8 cellular contexts compared by ENCODE assay signal in the genomic region with DNA sequence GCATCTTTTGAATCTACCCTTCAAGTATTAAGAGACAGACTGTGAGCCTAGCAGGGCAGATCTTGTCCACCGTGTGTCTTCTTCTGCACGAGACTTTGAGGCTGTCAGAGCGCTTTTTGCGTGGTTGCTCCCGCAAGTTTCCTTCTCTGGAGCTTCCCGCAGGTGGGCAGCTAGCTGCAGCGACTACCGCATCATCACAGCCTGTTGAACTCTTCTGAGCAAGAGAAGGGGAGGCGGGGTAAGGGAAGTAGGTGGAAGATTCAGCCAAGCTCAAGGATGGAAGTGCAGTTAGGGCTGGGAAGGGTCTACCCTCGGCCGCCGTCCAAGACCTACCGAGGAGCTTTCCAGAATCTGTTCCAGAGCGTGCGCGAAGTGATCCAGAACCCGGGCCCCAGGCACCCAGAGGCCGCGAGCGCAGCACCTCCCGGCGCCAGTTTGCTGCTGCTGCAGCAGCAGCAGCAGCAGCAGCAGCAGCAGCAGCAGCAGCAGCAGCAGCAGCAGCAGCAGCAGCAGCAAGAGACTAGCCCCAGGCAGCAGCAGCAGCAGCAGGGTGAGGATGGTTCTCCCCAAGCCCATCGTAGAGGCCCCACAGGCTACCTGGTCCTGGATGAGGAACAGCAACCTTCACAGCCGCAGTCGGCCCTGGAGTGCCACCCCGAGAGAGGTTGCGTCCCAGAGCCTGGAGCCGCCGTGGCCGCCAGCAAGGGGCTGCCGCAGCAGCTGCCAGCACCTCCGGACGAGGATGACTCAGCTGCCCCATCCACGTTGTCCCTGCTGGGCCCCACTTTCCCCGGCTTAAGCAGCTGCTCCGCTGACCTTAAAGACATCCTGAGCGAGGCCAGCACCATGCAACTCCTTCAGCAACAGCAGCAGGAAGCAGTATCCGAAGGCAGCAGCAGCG. TPM values are rescaled to one million over a fixed set of nuclear protein-coding genes. Genes with fewer than 3 reads are reported as not detected.
DNase-seq lines count a peak whose midpoint lies in the region; ATAC-seq and TF ChIP-seq lines count a peak whose summit lies in the region.

No MANE protein-coding gene starts in this region.

- DNase-seq in GM03348 (ENCODE audit: low spot score) (peak; percentile 13), T1000 (lab: John Stamatoyannopoulos, UW) (peak; percentile 36), heart left ventricle (peak in 4 of 5 donors; percentile 6 to 66 (median 38)), retina (peak; percentile 69), NCI-H446 (lab: John Stamatoyannopoulos, UW) (no peak), SIG-M5 treated with dmso at 0.1 percent for 504 hours (lab: John Stamatoyannopoulos, UW; ENCODE audit: unreplicated experiment) (no peak)

- intact Hi-C loops in heart left ventricle (cut with DNase I): loop anchor here in 4 of 10 donors (2.0 to 10.0 kb wide), 5 partner anchors 172 to 250 kb away; no protein-coding TSS in a partner anchor

- H3K36me3 ChIP-seq in heart left ventricle: no peaks in the 10 kb centered on the region

- ATAC-seq in heart left ventricle (peak; percentile 18 to 43 (median 28)), GM21786 (IDR thresholded peaks at IDR 0.05; ENCODE audit: unreplicated experiment) (no peak), GM21619 (IDR thresholded peaks at IDR 0.05; ENCODE audit: unreplicated experiment) (no peak)

- peak overlapping the region; percentile 3 to 63 (median 54) for H3K4me3 ChIP-seq in heart left ventricle

- peaks cover 0 to 8% (median 0%) of the 10 kb centered on the region in 12 donors for H3K4me1 ChIP-seq in heart left ventricle

- H3K27ac ChIP-seq in heart left ventricle: peak overlapping the region in 6 of 12 donors; percentile 29 to 69 (median 56)

- peaks cover 0 to 6% (median 0%) of the 10 kb centered on the region in 12 donors for H3K9me3 ChIP-seq in heart left ventricle

- WGBS in heart left ventricle, 4 donors: 1 to 47% (median 20%) methylated on average over 24 to 39 of the region's 39 CpGs

- TF ChIP-seq CTCF in heart left ventricle (IDR thresholded peaks at IDR 0.05): no peak

- peaks cover 0 to 65% (median 0%) of the 10 kb centered on the region in 9 donors for H3K27me3 ChIP-seq in heart left ventricle

- no peak for TF ChIP-seq POLR2A in heart left ventricle (IDR thresholded peaks at IDR 0.05)

RNA-seq across cellular contexts. Expression of a gene that starts 1.3 kb away (rescaled TPM):
- total RNA-seq in heart left ventricle: 10 to 100 TPM in 8 of 9 donors, 1 to 10 TPM in 1; 9.5 to 30.1 (median 20.1) TPM
- 1 to 10 TPM; 3.0 to 3.4 TPM for polyA plus RNA-seq in heart left ventricle

Comparison
In these comparisons a context has a peak if more than half of its experiments do, and no peak if none do; other contexts are left out.
1. DNase-seq: peak in GM03348 (single experiment), T1000 (single experiment), heart left ventricle (4 of 5) and retina (single experiment); none in NCI-H446 (0 of 2) and SIG-M5 treated with dmso at 0.1 percent for 504 hours (single experiment).
2. ATAC-seq: peak in heart left ventricle (4 of 4); none in GM21786 (single experiment) and GM21619 (single experiment).